Comparison of ENCODE assay signal across 10 cellular contexts in the genomic region with DNA sequence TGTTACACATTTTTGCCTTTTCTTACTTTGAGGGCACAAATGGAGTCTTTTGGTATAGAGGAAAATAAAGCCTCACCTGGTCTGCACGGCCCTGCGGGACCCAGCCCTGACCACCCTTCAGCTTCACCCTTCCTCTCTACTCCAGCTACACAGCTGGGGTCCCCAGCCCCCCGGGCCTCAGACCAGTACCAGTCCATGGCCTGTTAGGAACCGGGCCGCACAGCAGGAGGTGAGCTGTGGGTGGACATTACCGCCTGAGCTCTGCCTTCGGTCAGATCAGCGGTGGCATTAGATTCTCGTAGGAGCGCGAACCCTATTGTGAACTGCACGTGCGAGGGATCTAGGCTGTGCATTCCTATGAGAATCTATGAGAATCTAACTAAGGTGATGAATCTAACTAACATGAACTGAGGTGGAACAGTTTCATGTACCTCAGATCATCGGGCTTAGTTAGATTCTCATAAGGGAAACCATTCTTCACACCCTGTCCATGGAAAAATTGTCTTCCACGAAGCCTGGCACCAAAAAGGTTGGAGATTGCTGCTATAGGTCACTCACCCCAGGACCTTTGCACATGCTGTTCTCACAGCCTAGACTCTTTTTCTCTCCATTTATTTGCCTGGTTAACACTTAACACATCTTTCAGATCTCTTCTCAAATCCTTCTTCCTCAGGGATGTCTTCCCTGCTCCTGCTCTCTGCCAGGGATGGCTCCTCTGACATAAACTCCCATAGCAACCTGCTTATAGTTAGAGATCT. TPM values are rescaled to one million over a fixed set of nuclear protein-coding genes. Genes with fewer than 3 reads are reported as not detected.
DNase-seq lines count a peak whose midpoint lies in the region; ATAC-seq lines count a peak whose summit lies in the region.
"Had no signal": no experiment of that assay in that cellular context is flagged by ENCODE, and none has a peak within 500 bp of the region (broad histone marks: within the 10 kb centered on the region; RNA-seq: fewer than 3 reads in every experiment).

No MANE protein-coding gene starts in this region.

- no peak overlapping the region for H3K9ac ChIP-seq in subcutaneous abdominal adipose tissue (ENCODE audit: low read length in 5 of 5)

- peaks cover 37% of the 10 kb centered on the region for H3K36me3 Mint-ChIP-seq in activated CD4-positive, alpha-beta T cell treated with anti-CD3 and anti-CD28 coated beads, Interleukin-2, amount 10 ng/mL, durations not matched to agents 24 days and 14 days (ENCODE audit: low read depth)
- H3K36me3 Mint-ChIP-seq in activated naive CD8-positive, alpha-beta T cell treated with anti-CD3 and anti-CD28 coated beads for 36 hours: peaks cover 27% of the 10 kb centered on the region
- peaks cover 3% of the 10 kb centered on the region for H3K36me3 Mint-ChIP-seq in memory B cell

- H3K4me3 Mint-ChIP-seq in activated CD4-positive, alpha-beta T cell treated with anti-CD3 and anti-CD28 coated beads, Interleukin-2, amount 10 ng/mL, durations not matched to agents 24 days and 14 days: no peak overlapping the region
- H3K4me3 Mint-ChIP-seq in activated naive CD8-positive, alpha-beta T cell treated with anti-CD3 and anti-CD28 coated beads for 36 hours: no peak overlapping the region
- H3K4me3 Mint-ChIP-seq in memory B cell: no peak overlapping the region

- H3K4me1 Mint-ChIP-seq in activated CD4-positive, alpha-beta T cell treated with anti-CD3 and anti-CD28 coated beads, Interleukin-2, amount 10 ng/mL, durations not matched to agents 24 days and 14 days: peaks cover 79% of the 10 kb centered on the region
- peaks cover 86% of the 10 kb centered on the region for H3K4me1 Mint-ChIP-seq in activated naive CD8-positive, alpha-beta T cell treated with anti-CD3 and anti-CD28 coated beads for 36 hours
- peaks cover 60% of the 10 kb centered on the region for H3K4me1 Mint-ChIP-seq in memory B cell

- H3K4me1 ChIP-seq in subcutaneous abdominal adipose tissue (ENCODE audit: control insufficient read depth in 5 of 5, insufficient read depth in 5 of 5, low read length in 5 of 5): peaks cover 26 to 68% (median 66%) of the 10 kb centered on the region in 5 donors

- H3K9me3 Mint-ChIP-seq in activated CD4-positive, alpha-beta T cell treated with anti-CD3 and anti-CD28 coated beads, Interleukin-2, amount 10 ng/mL, durations not matched to agents 24 days and 14 days: no peaks in the 10 kb centered on the region
- H3K9me3 Mint-ChIP-seq in activated naive CD8-positive, alpha-beta T cell treated with anti-CD3 and anti-CD28 coated beads for 36 hours: no peaks in the 10 kb centered on the region
- no peaks in the 10 kb centered on the region for H3K9me3 Mint-ChIP-seq in memory B cell

- DNase-seq in activated CD4-positive, alpha-beta T cell treated with anti-CD3 and anti-CD28 coated beads, Interleukin-2, amount 10 ng/mL, durations not matched to agents 24 days and 14 days: no peak
- DNase-seq in activated CD4-positive, alpha-beta T cell treated with anti-CD3 and anti-CD28 coated beads for 4 hours: no peak
- no peak for DNase-seq in activated naive CD8-positive, alpha-beta T cell treated with anti-CD3 and anti-CD28 coated beads for 36 hours
- DNase-seq in memory B cell (ENCODE audit: low spot score in 2 of 2) (no peak), Ammon's horn (ENCODE audit: low spot score) (no peak)
- DNase-seq: activated gamma-delta T cell treated with Interleukin-2 at 50 U/mL for 16 hours, NCI-H2081 treated with DMSO at 0.1 percent for 48 hours had no signal

- peak overlapping the region; percentile 92 for H3K27ac ChIP-seq in subcutaneous abdominal adipose tissue (ENCODE audit: low read depth, low read length)

- H3K27me3 Mint-ChIP-seq in activated CD4-positive, alpha-beta T cell treated with anti-CD3 and anti-CD28 coated beads, Interleukin-2, amount 10 ng/mL, durations not matched to agents 24 days and 14 days: no peaks in the 10 kb centered on the region
- H3K27me3 Mint-ChIP-seq in activated naive CD8-positive, alpha-beta T cell treated with anti-CD3 and anti-CD28 coated beads for 36 hours: no peaks in the 10 kb centered on the region
- H3K27me3 Mint-ChIP-seq in memory B cell: no peaks in the 10 kb centered on the region

- H3K9me3 ChIP-seq in subcutaneous abdominal adipose tissue (ENCODE audit: control insufficient read depth in 5 of 5, low read length in 5 of 5): no peaks in the 10 kb centered on the region

- intact Hi-C loops in activated CD4-positive, alpha-beta T cell treated with anti-CD3 and anti-CD28 coated beads, Interleukin-2, amount 10 ng/mL, durations not matched to agents 24 days and 14 days (cut with micrococcal nuclease): no loop called here

- no peak overlapping the region for H3K4me3 ChIP-seq in subcutaneous abdominal adipose tissue (ENCODE audit: low read depth in 1 of 5, low read length in 5 of 5)

- peak overlapping the region; percentile 73 for H3K27ac Mint-ChIP-seq in activated CD4-positive, alpha-beta T cell treated with anti-CD3 and anti-CD28 coated beads, Interleukin-2, amount 10 ng/mL, durations not matched to agents 24 days and 14 days
- peak overlapping the region; percentile 52 for H3K27ac Mint-ChIP-seq in activated naive CD8-positive, alpha-beta T cell treated with anti-CD3 and anti-CD28 coated beads for 36 hours
- H3K27ac Mint-ChIP-seq in memory B cell: peak overlapping the region; percentile 92

- H3K27me3 ChIP-seq in subcutaneous abdominal adipose tissue (ENCODE audit: control insufficient read depth in 5 of 5, insufficient read depth in 4 of 5, low read length in 5 of 5): no peaks in the 10 kb centered on the region

- H3K36me3 ChIP-seq in subcutaneous abdominal adipose tissue (ENCODE audit: control insufficient read depth in 5 of 5, insufficient read depth in 5 of 5, low read length in 5 of 5): peaks cover 0 to 8% (median 0%) of the 10 kb centered on the region in 5 donors

- ATAC-seq in memory B cell (ENCODE audit: low read depth) (no peak), HG03025 (IDR thresholded peaks at IDR 0.05; ENCODE audit: low FRiP score, unreplicated experiment) (no peak), GM18868 (IDR thresholded peaks at IDR 0.05; ENCODE audit: unreplicated experiment) (no peak)

RNA-seq across cellular contexts. Expression of a gene that starts 37.5 kb away (rescaled TPM):
- 133 and 134 TPM in 2 replicates for total RNA-seq in activated CD4-positive, alpha-beta T cell treated with anti-CD3 and anti-CD28 coated beads, Interleukin-2, amount 10 ng/mL, durations not matched to agents 24 days and 14 days
- 100 to 1,000 TPM in 1 of 2 experiments, 10 to 100 TPM in 1; 95.6 to 101 TPM for total RNA-seq in activated naive CD8-positive, alpha-beta T cell treated with anti-CD3 and anti-CD28 coated beads for 36 hours
